Comparison of ENCODE assay signal across 8 cellular contexts in genomic region chr10:36880898-36881297, GRCh38.
DNase-seq lines count a peak whose midpoint lies in the region; ATAC-seq, FAIRE-seq and TF ChIP-seq lines count a peak whose summit lies in the region.

No MANE protein-coding gene starts in this region.

- H3K4me1 ChIP-seq in cardiac muscle cell (ENCODE audit: low read depth) (no peaks in the 10 kb centered on the region), OCI-LY3 (ENCODE audit: low read length) (peaks cover 8% of the 10 kb centered on the region)

- no peaks in the 10 kb centered on the region for H3K9me3 Mint-ChIP-seq in immature natural killer cell

- H3K4me3 Mint-ChIP-seq in immature natural killer cell = no peak overlapping the region

- no peak for FAIRE-seq in urothelium cell line (lab: Jason Lieb, UNC)

- H3K27me3 Mint-ChIP-seq in immature natural killer cell (ENCODE audit: low read depth in 3 of 3) = peaks cover 0 to 3% (median 2%) of the 10 kb centered on the region in 3 donors

- H3K4me1 Mint-ChIP-seq in immature natural killer cell = no peaks in the 10 kb centered on the region

- H3K27me3 ChIP-seq in cardiac muscle cell (no peaks in the 10 kb centered on the region), OCI-LY3 (ENCODE audit: low read depth, low read length) (0 out of 2 replicates have a peak, but pooled peaks cover 4% of the 10 kb centered on the region)

- H3K4me2 ChIP-seq in OCI-LY3 (ENCODE audit: low read length) = no peak overlapping the region

- H3K36me3 ChIP-seq in cardiac muscle cell (no peaks in the 10 kb centered on the region), OCI-LY3 (replicated peaks; ENCODE audit: low read depth, low read length) (no peaks in the 10 kb centered on the region)

- H3K4me3 ChIP-seq in cardiac muscle cell (no peak overlapping the region), OCI-LY3 (ENCODE audit: low read length) (no peak overlapping the region), fibroblast of pulmonary artery (replicated peaks; ENCODE audit: low read depth, low read length) (no peak overlapping the region)

- intact Hi-C loops in cardiac septum (cut with DNase I) = no loop called here

- H3K27ac ChIP-seq in cardiac muscle cell = no peak overlapping the region
- no peak overlapping the region for H3K27ac ChIP-seq in OCI-LY3 (ENCODE audit: low read length)

- no peak overlapping the region for H3K9ac ChIP-seq in OCI-LY3 (ENCODE audit: low read length)

- no peaks in the 10 kb centered on the region for H4K20me1 ChIP-seq in OCI-LY3 (ENCODE audit: insufficient read depth, low read length)

- TF ChIP-seq CTCF in cardiac muscle cell (IDR thresholded peaks at IDR 0.05; ENCODE audit: low read depth, low read length) (peak; percentile 52), OCI-LY3 (IDR thresholded peaks at IDR 0.05; ENCODE audit: low read depth, low read length) (peak; percentile 29), fibroblast of pulmonary artery (IDR thresholded peaks at IDR 0.05; ENCODE audit: low read length, missing control alignments) (peak; percentile 69)

- ATAC-seq in GM18498 (IDR thresholded peaks at IDR 0.05; ENCODE audit: unreplicated experiment) = no peak

- no peak overlapping the region for H3K27ac Mint-ChIP-seq in immature natural killer cell

- H3K9me3 ChIP-seq in cardiac muscle cell (ENCODE audit: low read depth) (peaks cover 4% of the 10 kb centered on the region), OCI-LY3 (ENCODE audit: insufficient read depth, low read length) (no peaks in the 10 kb centered on the region)

- no peaks in the 10 kb centered on the region for H3K79me2 ChIP-seq in OCI-LY3 (ENCODE audit: low read length)

- no peak overlapping the region for H2AFZ ChIP-seq in OCI-LY3 (ENCODE audit: low read depth, low read length)

- no peaks in the 10 kb centered on the region for H3K36me3 Mint-ChIP-seq in immature natural killer cell

- DNase-seq in cardiac muscle cell (ENCODE audit: low read depth in 1 of 2, low spot score in 1 of 2) (peak; percentile 35 to 44), cardiac septum (ENCODE audit: low spot score) (no peak), fibroblast of pulmonary artery (ENCODE audit: low read depth) (peak; percentile 60), urothelium cell line (ENCODE audit: low spot score) (peak; percentile 26), cerebellar cortex (ENCODE audit: low spot score) (no peak), immature natural killer cell (no peak)

Comparison
In these comparisons a context has a peak if more than half of its experiments do, and no peak if none do; other contexts are left out.
1. DNase-seq: peak in cardiac muscle cell (2 of 2), fibroblast of pulmonary artery (single experiment) and urothelium cell line (single experiment); none in cardiac septum (single experiment), cerebellar cortex (single experiment) and immature natural killer cell (0 of 3).
2. Peak in every context shown above with its lines, with median percentiles within 50 percentile points of each other: CTCF ChIP-seq.